Comparison of ENCODE assay signal across 10 cellular contexts in genomic region chr3:152197451-152197850, GRCh38.
A peak's percentile ranks its signal among the peaks of the same experiment; 100 is the strongest.
DNase-seq lines count a peak whose midpoint lies in the region; ATAC-seq and TF ChIP-seq lines count a peak whose summit lies in the region.
"Had no signal": no experiment of that assay in that cellular context is flagged by ENCODE, and none has a peak within 500 bp of the region (broad histone marks: within the 10 kb centered on the region; RNA-seq: fewer than 3 reads in every experiment).

No MANE protein-coding gene starts in this region.

- H3K27ac ChIP-seq in OCI-LY3 (ENCODE audit: low read length) (peak overlapping the region; percentile 94), caudate nucleus (ENCODE audit: low read depth, low read length) (no peak overlapping the region)

- H4K20me1 ChIP-seq in OCI-LY3 (ENCODE audit: insufficient read depth, low read length) = no peaks in the 10 kb centered on the region

- no peak overlapping the region for H2AFZ ChIP-seq in OCI-LY3 (ENCODE audit: low read depth, low read length)

- TF ChIP-seq POLR2A in erythroblast (IDR thresholded peaks at IDR 0.05; ENCODE audit: low read length) = no peak

- no peaks in the 10 kb centered on the region for H3K9me3 ChIP-seq in OCI-LY3 (ENCODE audit: insufficient read depth, low read length)
- H3K9me3 ChIP-seq: right lobe of liver had no signal

- H3K79me2 ChIP-seq in OCI-LY3 (ENCODE audit: low read length) = peaks cover 24% of the 10 kb centered on the region

- no peaks in the 10 kb centered on the region for H3K27me3 Mint-ChIP-seq in stimulated activated memory B cell treated with anti-CD40 and anti-IgM and Interleukin-4, amounts not matched to agents 10 μg/mL and 1 μg/mL and 100 μg/mL, for 72 hours

- peak overlapping the region; percentile 78 for H3K9ac ChIP-seq in OCI-LY3 (ENCODE audit: low read length)

- no peaks in the 10 kb centered on the region for H3K27me3 ChIP-seq in OCI-LY3 (ENCODE audit: low read depth, low read length)
- H3K27me3 ChIP-seq: right lobe of liver had no signal

- no peaks in the 10 kb centered on the region for H3K36me3 ChIP-seq in OCI-LY3 (replicated peaks; ENCODE audit: low read depth, low read length)
- H3K36me3 ChIP-seq: right lobe of liver had no signal

- no peaks in the 10 kb centered on the region for H3K36me3 Mint-ChIP-seq in stimulated activated memory B cell treated with anti-CD40 and anti-IgM and Interleukin-4, amounts not matched to agents 10 μg/mL and 1 μg/mL and 100 μg/mL, for 72 hours

- H3K4me1 ChIP-seq in OCI-LY3 (ENCODE audit: low read length) = peaks cover 95% of the 10 kb centered on the region

- H3K4me3 Mint-ChIP-seq in stimulated activated memory B cell treated with anti-CD40 and anti-IgM and Interleukin-4, amounts not matched to agents 10 μg/mL and 1 μg/mL and 100 μg/mL, for 72 hours = peak overlapping the region; percentile 48

- H3K4me2 ChIP-seq in OCI-LY3 (ENCODE audit: low read length) = peak overlapping the region; percentile 90

- peak overlapping the region; percentile 57 for H3K4me3 ChIP-seq in OCI-LY3 (ENCODE audit: low read length)
- H3K4me3 ChIP-seq: right lobe of liver had no signal

- peaks cover 82% of the 10 kb centered on the region for H3K4me1 Mint-ChIP-seq in stimulated activated memory B cell treated with anti-CD40 and anti-IgM and Interleukin-4, amounts not matched to agents 10 μg/mL and 1 μg/mL and 100 μg/mL, for 72 hours

- no peak for TF ChIP-seq CTCF in OCI-LY3 (IDR thresholded peaks at IDR 0.05; ENCODE audit: low read depth, low read length)

- peak; percentile 18 for ATAC-seq in GM18868 (IDR thresholded peaks at IDR 0.05; ENCODE audit: unreplicated experiment)
- ATAC-seq in stimulated activated memory B cell treated with anti-CD40 and anti-IgM and Interleukin-4, amounts not matched to agents 10 μg/mL and 1 μg/mL and 100 μg/mL, for 72 hours = peak; percentile 5
- ATAC-seq in GM19452 (IDR thresholded peaks at IDR 0.05; ENCODE audit: unreplicated experiment) = no peak
- no peak for ATAC-seq in HG03460 (IDR thresholded peaks at IDR 0.05; ENCODE audit: unreplicated experiment)

- DNase-seq in erythroblast (lab: John Stamatoyannopoulos, UW) (peak; percentile 42 to 44), OCI-M2 (lab: John Stamatoyannopoulos, UW; ENCODE audit: unreplicated experiment) (no peak), caudate nucleus (lab: John Stamatoyannopoulos, UW) (no peak)
- DNase-seq: activated CD8-positive, alpha-beta memory T cell treated with anti-CD3 and anti-CD28 coated beads, Interleukin-2, amount 50 U/mL, for 48 hours; right lobe of liver had no signal

- H3K27ac Mint-ChIP-seq in stimulated activated memory B cell treated with anti-CD40 and anti-IgM and Interleukin-4, amounts not matched to agents 10 μg/mL and 1 μg/mL and 100 μg/mL, for 72 hours = peak overlapping the region; percentile 98

- H3K9me3 Mint-ChIP-seq in stimulated activated memory B cell treated with anti-CD40 and anti-IgM and Interleukin-4, amounts not matched to agents 10 μg/mL and 1 μg/mL and 100 μg/mL, for 72 hours = no peaks in the 10 kb centered on the region

Comparison
In these comparisons a context has a peak if more than half of its experiments do, and no peak if none do; other contexts are left out.
1. ATAC-seq: peak in GM18868 (single experiment) and stimulated activated memory B cell treated with anti-CD40 and anti-IgM and Interleukin-4, amounts not matched to agents 10 μg/mL and 1 μg/mL and 100 μg/mL, for 72 hours (single experiment); none in GM19452 (single experiment) and HG03460 (single experiment).
2. DNase-seq: peak in erythroblast (2 of 2); none in OCI-M2 (single experiment) and caudate nucleus (0 of 61).